In genomic region chr10:46052057-46052790, GRCh38 we compare ENCODE assay signal across 27 cellular contexts. TPM values are rescaled to one million over a fixed set of nuclear protein-coding genes. Genes with fewer than 3 reads are reported as not detected.
DNase-seq lines count a peak whose midpoint lies in the region; ATAC-seq and TF ChIP-seq lines count a peak whose summit lies in the region.
"Had no signal": no experiment of that assay in that cellular context is flagged by ENCODE, and none has a peak within 500 bp of the region (broad histone marks: within the 10 kb centered on the region; RNA-seq: fewer than 3 reads in every experiment).

No MANE protein-coding gene starts in this region.

- peaks cover 24% of the 10 kb centered on the region for H3K4me1 ChIP-seq in GM23338 (ENCODE audit: insufficient read depth)
- 0 out of 2 replicates have a peak, but pooled peaks cover 4% of the 10 kb centered on the region for H3K4me1 ChIP-seq in PC-3 (ENCODE audit: insufficient read depth, low read length)
- peaks cover 14% of the 10 kb centered on the region for H3K4me1 ChIP-seq in smooth muscle cell (ENCODE audit: low read depth)

- H3K27ac Mint-ChIP-seq in GM23338 (peak overlapping the region; percentile 65; the same call in 1 of the 2 replicates), natural killer cell (no peak overlapping the region)
- H3K27ac Mint-ChIP-seq: activated CD4-positive, alpha-beta T cell treated with anti-CD3 and anti-CD28 coated beads, Interleukin-2, amount 10 ng/mL, durations not matched to agents 7 days and 5 days; activated naive CD4-positive, alpha-beta T cell treated with anti-CD3 and anti-CD28 coated beads, Interleukin-2, amount 10 ng/mL, durations not matched to agents 7 days and 5 days; activated T-helper 1 cell treated with anti-CD3 and anti-CD28 coated beads, Interleukin-12 subunit alpha, Interleukin-12 subunit beta, Interleukin-2, Interleukin-4 antibody, amounts not matched to agents 30 ng/mL and 10 ng/mL and 1 ng/mL, durations not matched to agents 14 hours and 24 hours and 36 hours; stimulated activated memory B cell treated with anti-CD40 and anti-IgM and Interleukin-4, amounts not matched to agents 10 μg/mL and 1 μg/mL and 100 μg/mL, for 72 hours had no signal

- H3K4me3 Mint-ChIP-seq in GM23338 (no peak overlapping the region), natural killer cell (no peak overlapping the region)
- H3K4me3 Mint-ChIP-seq: activated CD4-positive, alpha-beta T cell treated with anti-CD3 and anti-CD28 coated beads, Interleukin-2, amount 10 ng/mL, durations not matched to agents 7 days and 5 days; activated naive CD4-positive, alpha-beta T cell treated with anti-CD3 and anti-CD28 coated beads, Interleukin-2, amount 10 ng/mL, durations not matched to agents 7 days and 5 days; activated T-helper 1 cell treated with anti-CD3 and anti-CD28 coated beads, Interleukin-12 subunit alpha, Interleukin-12 subunit beta, Interleukin-2, Interleukin-4 antibody, amounts not matched to agents 30 ng/mL and 10 ng/mL and 1 ng/mL, durations not matched to agents 14 hours and 24 hours and 36 hours; CD14-positive monocyte; neural crest cell; stimulated activated memory B cell treated with anti-CD40 and anti-IgM and Interleukin-4, amounts not matched to agents 10 μg/mL and 1 μg/mL and 100 μg/mL, for 72 hours had no signal

- ATAC-seq in GM23338 (no peak), PC-3 (peak; percentile 68), natural killer cell (no peak)
- ATAC-seq: sciatic nerve had no signal

- no peaks in the 10 kb centered on the region for H3K27me3 ChIP-seq in GM23338 (ENCODE audit: insufficient read depth)
- H3K27me3 ChIP-seq in PC-3 (ENCODE audit: low read length): no peaks in the 10 kb centered on the region
- no peaks in the 10 kb centered on the region for H3K27me3 ChIP-seq in smooth muscle cell (ENCODE audit: low read depth)

- no TSS peak for BruUV-seq in PC-3 (replicated peaks; lab: Mats Ljungman, UMichigan)

- H3K4me3 ChIP-seq in GM23338 (no peak overlapping the region), PC-3 (ENCODE audit: low read length) (no peak overlapping the region), smooth muscle cell (no peak overlapping the region)

- POLR2A ChIA-PET in PC-3 (lab: Charles Lee; ENCODE audit: unreplicated experiment): no interaction called here

- H3K36me3 Mint-ChIP-seq in GM23338 (ENCODE audit: low read depth) (no peaks in the 10 kb centered on the region), natural killer cell (peaks cover 7% of the 10 kb centered on the region)

- H3K79me2 ChIP-seq in GM23338 (replicated peaks; ENCODE audit: insufficient read depth) (no peaks in the 10 kb centered on the region), PC-3 (ENCODE audit: low read length) (no peaks in the 10 kb centered on the region), smooth muscle cell (ENCODE audit: low read depth) (no peaks in the 10 kb centered on the region)

- CTCF ChIA-PET in PC-3 (lab: Charles Lee): interaction anchor here (0.5 kb wide), 1 partner anchor 23 kb away, joined by 3 read pairs; no protein-coding TSS in a partner anchor

- TF ChIP-seq CTCF in GM23338 (conservative IDR thresholded peaks at IDR 0.05; ENCODE audit: low read depth in 2 of 2) (no peak), PC-3 (conservative IDR thresholded peaks at IDR 0.05; ENCODE audit: low read depth, low read length) (no peak), smooth muscle cell (IDR thresholded peaks at IDR 0.05; ENCODE audit: borderline replicate concordance, insufficient read depth, poor library complexity, severe bottlenecking) (no peak), natural killer cell (IDR thresholded peaks at IDR 0.05) (no peak), GM20000 (IDR thresholded peaks at IDR 0.05; ENCODE audit: extremely low read depth, missing control alignments) (no peak)

- H3K9ac ChIP-seq in PC-3 (ENCODE audit: low read length) (no peak overlapping the region), smooth muscle cell (ENCODE audit: low read depth) (no peak overlapping the region)

- H3K9me2 ChIP-seq in GM23338 (ENCODE audit: insufficient read depth) (no peaks in the 10 kb centered on the region; the same call in 1 of the 2 replicates), PC-3 (replicated peaks; ENCODE audit: low read length) (no peaks in the 10 kb centered on the region)

- DNase-seq in GM23338 (ENCODE audit: low spot score): peak; percentile 12
- peak; percentile 33 for DNase-seq in PC-3
- peak; percentile 59 for DNase-seq in islet precursor cell
- DNase-seq in smooth muscle cell (lab: John Stamatoyannopoulos, UW; ENCODE audit: unreplicated experiment): no peak
- DNase-seq in natural killer cell: no peak
- no peak for DNase-seq in GM20000 (ENCODE audit: low spot score)
- no peak for DNase-seq in D341Med (ENCODE audit: low spot score)
- DNase-seq: activated CD4-positive, alpha-beta T cell treated with anti-CD3 and anti-CD28 coated beads, Interleukin-2, amount 10 ng/mL, durations not matched to agents 7 days and 5 days; activated naive CD4-positive, alpha-beta T cell treated with anti-CD3 and anti-CD28 coated beads, Interleukin-2, amount 10 ng/mL, durations not matched to agents 7 days and 5 days; brain microvascular endothelial cell; head of caudate nucleus; KG1; kidney glomerular epithelial cell; NCI-H1436; NCI-H446 treated with DMSO at 0.1 percent for 48 hours; stimulated activated CD4-positive, alpha-beta T cell treated with anti-CD3 and anti-CD28 coated beads, Interleukin-4, amount 100 ng/mL, for 4 hours; substantia nigra; T-helper 2 cell had no signal

- intact Hi-C loops in PC-3 (cut with micrococcal nuclease) (no loop called here), natural killer cell (cut with micrococcal nuclease) (no loop called here)

- H2AFZ ChIP-seq in GM23338 (peak overlapping the region; percentile 94), PC-3 (ENCODE audit: low read length) (peak overlapping the region; percentile 13; the same call in 1 of the 2 replicates), smooth muscle cell (ENCODE audit: low read depth) (peak overlapping the region; percentile 22)

- H4K20me1 ChIP-seq in GM23338 (replicated peaks; ENCODE audit: insufficient read depth) (no peaks in the 10 kb centered on the region), PC-3 (ENCODE audit: low read length) (no peaks in the 10 kb centered on the region), smooth muscle cell (ENCODE audit: low read depth) (no peaks in the 10 kb centered on the region)

- H3F3A ChIP-seq in GM23338 (replicated peaks; ENCODE audit: low read depth) (no peaks in the 10 kb centered on the region), PC-3 (ENCODE audit: low read length, unreplicated experiment) (no peaks in the 10 kb centered on the region), smooth muscle cell (ENCODE audit: low read depth) (no peaks in the 10 kb centered on the region)

- no peaks in the 10 kb centered on the region for H3K36me3 ChIP-seq in GM23338 (ENCODE audit: insufficient read depth)
- H3K36me3 ChIP-seq in PC-3 (ENCODE audit: low read depth, low read length): no peaks in the 10 kb centered on the region
- no peaks in the 10 kb centered on the region for H3K36me3 ChIP-seq in smooth muscle cell (ENCODE audit: low read depth)
- H3K36me3 ChIP-seq: brain microvascular endothelial cell had no signal

- H3K9me3 Mint-ChIP-seq in GM23338 (no peaks in the 10 kb centered on the region), natural killer cell (peaks cover 0 to 3% of the 10 kb centered on the region in 2 donors)
- H3K9me3 Mint-ChIP-seq: activated T-helper 1 cell treated with anti-CD3 and anti-CD28 coated beads, Interleukin-12 subunit alpha, Interleukin-12 subunit beta, Interleukin-2, Interleukin-4 antibody, amounts not matched to agents 30 ng/mL and 10 ng/mL and 1 ng/mL, durations not matched to agents 14 hours and 24 hours and 36 hours had no signal

- H3K27me3 Mint-ChIP-seq in GM23338 (ENCODE audit: insufficient read depth, low read depth, poor library complexity) (peaks cover 9% of the 10 kb centered on the region), natural killer cell (ENCODE audit: low read depth in 2 of 2) (peaks cover 8 to 13% of the 10 kb centered on the region in 2 donors)
- H3K27me3 Mint-ChIP-seq: activated CD4-positive, alpha-beta T cell treated with anti-CD3 and anti-CD28 coated beads, Interleukin-2, amount 10 ng/mL, durations not matched to agents 7 days and 5 days had no signal

- WGBS in smooth muscle cell (ENCODE audit: low lambda C conversion rate): 57% methylated on average over 7 of the region's 7 CpGs

- no peak overlapping the region for H3K27ac ChIP-seq in GM23338 (ENCODE audit: low read depth)
- no peak overlapping the region for H3K27ac ChIP-seq in PC-3 (ENCODE audit: low read length)
- H3K27ac ChIP-seq in smooth muscle cell (ENCODE audit: low read depth): no peak overlapping the region
- H3K27ac ChIP-seq: brain microvascular endothelial cell, epithelial cell of prostate had no signal

- H3K9me3 ChIP-seq in PC-3 (ENCODE audit: low read length) (no peaks in the 10 kb centered on the region), smooth muscle cell (replicated peaks; ENCODE audit: low read depth) (no peaks in the 10 kb centered on the region)

- peaks cover 32% of the 10 kb centered on the region for H3K4me1 Mint-ChIP-seq in GM23338
- H3K4me1 Mint-ChIP-seq in natural killer cell: peaks cover 0 to 13% of the 10 kb centered on the region in 2 donors
- H3K4me1 Mint-ChIP-seq: activated naive CD4-positive, alpha-beta T cell treated with anti-CD3 and anti-CD28 coated beads, Interleukin-2, amount 10 ng/mL, durations not matched to agents 7 days and 5 days; neural crest cell; stimulated activated memory B cell treated with anti-CD40 and anti-IgM and Interleukin-4, amounts not matched to agents 10 μg/mL and 1 μg/mL and 100 μg/mL, for 72 hours had no signal

- H3K4me2 ChIP-seq in GM23338 (no peak overlapping the region), PC-3 (ENCODE audit: low read length) (peak overlapping the region; percentile 7; the same call in 1 of the 2 replicates), smooth muscle cell (no peak overlapping the region)

RNA-seq across cellular contexts. Expression of gene MSMB, which starts 6.2 kb away (rescaled TPM):
- not detected in 2 replicates for total RNA-seq in GM23338 (2014; rRNA removed; shearing (Covaris generic))
- polyA plus RNA-seq in GM23338 (2016; fragmentation: Nextera tagmentation; extraction: Ambion mirVana) (not detected in 2 replicates), smooth muscle cell (0.50 TPM in 1 of 2 replicates, not detected in the other)
- total RNA-seq in PC-3 (2014; rRNA removed) (not detected in 2 replicates), smooth muscle cell (not detected in 2 replicates), natural killer cell (not detected)
- total RNA-seq: activated CD4-positive, alpha-beta T cell treated with anti-CD3 and anti-CD28 coated beads, Interleukin-2, amount 10 ng/mL, durations not matched to agents 7 days and 5 days; activated T-helper 1 cell treated with anti-CD3 and anti-CD28 coated beads, Interleukin-12 subunit alpha, Interleukin-12 subunit beta, Interleukin-2, Interleukin-4 antibody, amounts not matched to agents 30 ng/mL and 10 ng/mL and 1 ng/mL, durations not matched to agents 14 hours and 24 hours and 36 hours; fibroblast of villous mesenchyme; lung microvascular endothelial cell; neural crest cell; sciatic nerve; ureter had no signal
- polyA plus RNA-seq: CD14-positive monocyte had no signal

RNA-seq across cellular contexts. Expression of gene NCOA4, which starts 21.8 kb away (rescaled TPM):
- total RNA-seq in GM23338 (2014; rRNA removed; shearing (Covaris generic)): 76.9 and 79.8 TPM in 2 replicates
- polyA plus RNA-seq in GM23338 (2016; fragmentation: Nextera tagmentation; extraction: Ambion mirVana): 24.0 and 24.9 TPM in 2 replicates
- 60.0 and 61.7 TPM in 2 replicates for total RNA-seq in PC-3 (2014; rRNA removed)
- 147 and 158 TPM in 2 replicates for total RNA-seq in smooth muscle cell
- 61.3 and 66.3 TPM in 2 replicates for polyA plus RNA-seq in smooth muscle cell
- 100 to 1,000 TPM in 2 of 3 donors, 10 to 100 TPM in 1; 88.4 to 104 (median 103) TPM for total RNA-seq in natural killer cell

Comparison
In these comparisons a context has a peak if more than half of its experiments do, and no peak if none do; other contexts are left out.
1. DNase-seq: peak in GM23338 (single experiment), PC-3 (single experiment) and islet precursor cell (single experiment); none in smooth muscle cell (single experiment), natural killer cell (single experiment), GM20000 (single experiment) and D341Med (single experiment).
2. H2AFZ ChIP-seq: peak in every context shown above with its lines; median percentile 94 in GM23338; 22 in smooth muscle cell; 13 in PC-3.